ENCODE assay signal across 7 cellular contexts in genomic region chr21:9247616-9248317, GRCh38.
DNase-seq lines count a peak whose midpoint lies in the region; ATAC-seq and TF ChIP-seq lines count a peak whose summit lies in the region.
"Not testable (repeated sequence)": the region's sequence is repeated elsewhere in the genome, so short reads cannot be mapped to it uniquely, and the experiment has no call there.

No MANE protein-coding gene starts in this region.

- peaks cover 13% of the 10 kb centered on the region for H3K36me3 Mint-ChIP-seq in activated CD8-positive, alpha-beta memory T cell treated with anti-CD3 and anti-CD28 coated beads, Interleukin-2, amount 10 ng/mL, durations not matched to agents 7 days and 5 days
- peaks cover 14% of the 10 kb centered on the region for H3K36me3 Mint-ChIP-seq in glutamatergic neuron (ENCODE audit: unreplicated experiment)

- WGBS in psoas muscle, 3 donors, result 35 to 56% (median 46%) methylated on average over 3 of the region's 3 CpGs

- intact Hi-C loops in lower lobe of right lung (cut with DNase I); psoas muscle (cut with DNase I): not testable (repeated sequence)

- H3K4me1 ChIP-seq in lower lobe of right lung, psoas muscle: not testable (repeated sequence)

- DNase-seq in activated CD8-positive, alpha-beta memory T cell treated with anti-CD3 and anti-CD28 coated beads, Interleukin-2, amount 10 ng/mL, durations not matched to agents 7 days and 5 days, result peak; percentile 33
- peak; percentile 2 for DNase-seq in glutamatergic neuron
- not testable (repeated sequence) for DNase-seq in lower lobe of right lung, psoas muscle

- not testable (repeated sequence) for H3K4me1 Mint-ChIP-seq in activated CD8-positive, alpha-beta memory T cell treated with anti-CD3 and anti-CD28 coated beads, Interleukin-2, amount 10 ng/mL, durations not matched to agents 7 days and 5 days; glutamatergic neuron (ENCODE audit: low read depth, unreplicated experiment)

- peak; percentile 17 for ATAC-seq in GM19023 (IDR thresholded peaks at IDR 0.05; ENCODE audit: unreplicated experiment)
- peak; percentile 25 for ATAC-seq in HG02678 (IDR thresholded peaks at IDR 0.05; ENCODE audit: unreplicated experiment)
- peak; percentile 32 for ATAC-seq in HG03196 (IDR thresholded peaks at IDR 0.05; ENCODE audit: unreplicated experiment)
- not testable (repeated sequence) for ATAC-seq in activated CD8-positive, alpha-beta memory T cell treated with anti-CD3 and anti-CD28 coated beads, Interleukin-2, amount 10 ng/mL, durations not matched to agents 7 days and 5 days
- peak; percentile 72 to 79 for ATAC-seq in lower lobe of right lung
- ATAC-seq in psoas muscle, result peak; percentile 51 to 72 (median 60)

- H3K36me3 ChIP-seq in lower lobe of right lung; psoas muscle (ENCODE audit: insufficient read depth in 1 of 2, low read depth in 1 of 2): not testable (repeated sequence)

- CTCF ChIA-PET in activated CD8-positive, alpha-beta memory T cell treated with anti-CD3 and anti-CD28 coated beads, Interleukin-2, amount 10 ng/mL, durations not matched to agents 7 days and 5 days (lab: Charles Lee), result not testable (repeated sequence)

- H3K27me3 Mint-ChIP-seq in activated CD8-positive, alpha-beta memory T cell treated with anti-CD3 and anti-CD28 coated beads, Interleukin-2, amount 10 ng/mL, durations not matched to agents 7 days and 5 days, result not testable (repeated sequence)
- peaks cover 18% of the 10 kb centered on the region for H3K27me3 Mint-ChIP-seq in glutamatergic neuron (ENCODE audit: unreplicated experiment)

- H3K4me3 Mint-ChIP-seq in activated CD8-positive, alpha-beta memory T cell treated with anti-CD3 and anti-CD28 coated beads, Interleukin-2, amount 10 ng/mL, durations not matched to agents 7 days and 5 days; glutamatergic neuron (ENCODE audit: unreplicated experiment): not testable (repeated sequence)

- not testable (repeated sequence) for H3K27ac ChIP-seq in lower lobe of right lung, psoas muscle

- not testable (repeated sequence) for H3K4me3 ChIP-seq in lower lobe of right lung, psoas muscle

- not testable (repeated sequence) for H3K27me3 ChIP-seq in lower lobe of right lung (ENCODE audit: low read depth); psoas muscle (ENCODE audit: insufficient read depth in 3 of 3, low read length in 2 of 3)

- not testable (repeated sequence) for TF ChIP-seq CTCF in glutamatergic neuron (IDR thresholded peaks at IDR 0.05; ENCODE audit: partially characterized antibody, unreplicated experiment); lower lobe of right lung (IDR thresholded peaks at IDR 0.05); psoas muscle (IDR thresholded peaks at IDR 0.05)

- not testable (repeated sequence) for H3K27ac Mint-ChIP-seq in activated CD8-positive, alpha-beta memory T cell treated with anti-CD3 and anti-CD28 coated beads, Interleukin-2, amount 10 ng/mL, durations not matched to agents 7 days and 5 days; glutamatergic neuron (ENCODE audit: unreplicated experiment)

- peaks cover 26% of the 10 kb centered on the region for H3K9me3 Mint-ChIP-seq in activated CD8-positive, alpha-beta memory T cell treated with anti-CD3 and anti-CD28 coated beads, Interleukin-2, amount 10 ng/mL, durations not matched to agents 7 days and 5 days (ENCODE audit: low read depth)
- H3K9me3 Mint-ChIP-seq in glutamatergic neuron (ENCODE audit: unreplicated experiment), result peaks cover 24% of the 10 kb centered on the region

- H3K9me3 ChIP-seq in lower lobe of right lung, result peaks cover 20% of the 10 kb centered on the region
- peaks cover 20% of the 10 kb centered on the region for H3K9me3 ChIP-seq in psoas muscle
